In genomic region chr5:128084228-128085167, GRCh38 we compare ENCODE assay signal across 8 cellular contexts. TPM values are rescaled to one million over a fixed set of nuclear protein-coding genes. Genes with fewer than 3 reads are reported as not detected.
DNase-seq lines count a peak whose midpoint lies in the region; ATAC-seq, FAIRE-seq and TF ChIP-seq lines count a peak whose summit lies in the region.

No MANE protein-coding gene starts in this region.

- intact Hi-C loops in cardiac septum (cut with DNase I): loop anchor here (5.0 to 10.0 kb wide), 6 partner anchors 47 to 522 kb away; no protein-coding TSS in a partner anchor

- H3K27me3 ChIP-seq in SJSA1 (replicated peaks) (no peaks in the 10 kb centered on the region), trophoblast cell (ENCODE audit: insufficient read depth, low read length) (no peaks in the 10 kb centered on the region)

- H3K4me1 ChIP-seq in A549 (peaks cover 37% of the 10 kb centered on the region; the same call in 2 of the 3 replicates), SJSA1 (replicated peaks) (peaks cover 46% of the 10 kb centered on the region), trophoblast cell (ENCODE audit: control insufficient read depth in 1 of 2, insufficient read depth in 2 of 2, low read length in 2 of 2) (peaks cover 3 to 4% of the 10 kb centered on the region in 2 experiments), urinary bladder (ENCODE audit: insufficient read depth) (no peaks in the 10 kb centered on the region)

- H3K9me3 Mint-ChIP-seq in activated naive CD4-positive, alpha-beta T cell treated with anti-CD3 and anti-CD28 coated beads, Interleukin-2, amount 50 U/mL, for 72 hours: no peaks in the 10 kb centered on the region

- H4K91ac ChIP-seq in trophoblast cell (ENCODE audit: low read depth, low read length): no peak overlapping the region

- TF ChIP-seq RAD21 in A549 (conservative IDR thresholded peaks at IDR 0.05 in 1 of 2, IDR thresholded peaks at IDR 0.05 in 1 of 2): no peak

- peak overlapping the region; percentile 30 for H2BK120ac ChIP-seq in trophoblast cell (ENCODE audit: insufficient read depth, low read length, poor library complexity)

- peak overlapping the region; percentile 87 for H3K4me2 ChIP-seq in A549
- peak overlapping the region; percentile 91 for H3K4me2 ChIP-seq in trophoblast cell (ENCODE audit: low read length)

- ATAC-seq in A549 (peak; percentile 2 to 22), GM18861 (IDR thresholded peaks at IDR 0.05; ENCODE audit: unreplicated experiment) (peak; percentile 13), HG03135 (IDR thresholded peaks at IDR 0.05; ENCODE audit: unreplicated experiment) (peak; percentile 16)
- peak; percentile 33 to 51 for ATAC-seq in activated naive CD4-positive, alpha-beta T cell treated with anti-CD3 and anti-CD28 coated beads, Interleukin-2, amount 50 U/mL, for 72 hours

- peak overlapping the region; percentile 35 for H3K18ac ChIP-seq in trophoblast cell (ENCODE audit: low read length)

- no peak overlapping the region for H4K12ac ChIP-seq in trophoblast cell (ENCODE audit: low read depth, low read length)

- peak overlapping the region; percentile 88 for H3K4me3 ChIP-seq in A549
- peak overlapping the region; percentile 99 for H3K4me3 ChIP-seq in SJSA1
- H3K4me3 ChIP-seq in trophoblast cell (ENCODE audit: low read depth, low read length): peak overlapping the region; percentile 99
- peak overlapping the region; percentile 93 for H3K4me3 ChIP-seq in urinary bladder (ENCODE audit: low read depth, low read length)

- H4K8ac ChIP-seq in trophoblast cell (ENCODE audit: low read depth, low read length): no peak overlapping the region

- no peak for TF ChIP-seq EP300 in A549 (IDR thresholded peaks at IDR 0.05)

- peak overlapping the region; percentile 74 to 84 for H3K27ac Mint-ChIP-seq in activated naive CD4-positive, alpha-beta T cell treated with anti-CD3 and anti-CD28 coated beads, Interleukin-2, amount 50 U/mL, for 72 hours

- H3K27ac ChIP-seq in A549 (peak overlapping the region; percentile 95 to 99), SJSA1 (no peak overlapping the region; the same call in 1 of the 2 replicates), trophoblast cell (ENCODE audit: low read depth, low read length) (peak overlapping the region; percentile 93), urinary bladder (ENCODE audit: low read depth) (peak overlapping the region; percentile 61)

- WGBS in A549 (ENCODE audit: missing lambda C conversion rate): 3% methylated on average over 48 of the region's 71 CpGs
- WGBS in trophoblast cell (ENCODE audit: extremely low coverage, insufficient coverage, insufficient read length): no CpG with 5 or more reads among the region's 71 CpGs
- WGBS in urinary bladder: 2% methylated on average over 71 of the region's 71 CpGs

- H2BK12ac ChIP-seq in trophoblast cell (ENCODE audit: low read length): no peak overlapping the region

- H3K79me1 ChIP-seq in trophoblast cell (ENCODE audit: low read length): peaks cover 16% of the 10 kb centered on the region

- H3K9me3 ChIP-seq in A549 (no peaks in the 10 kb centered on the region), SJSA1 (replicated peaks) (peaks cover 9% of the 10 kb centered on the region; the same call in 1 of the 2 replicates), trophoblast cell (ENCODE audit: insufficient read depth, low read depth, low read length) (peaks cover 2% of the 10 kb centered on the region)

- peak overlapping the region; percentile 20 for H2AFZ ChIP-seq in trophoblast cell (ENCODE audit: insufficient read depth, low read length, poor library complexity)

- peak overlapping the region; percentile 47 for H3K4ac ChIP-seq in trophoblast cell (ENCODE audit: low read depth, low read length)

- CTCF ChIA-PET in A549 (lab: Yijun Ruan, JAX): interaction anchor here (0.7 to 3.0 kb wide), 17 partner anchors 9 to 584 kb away, joined by 3 to 15 read pairs (median 3); no protein-coding TSS in a partner anchor

- POLR2A ChIA-PET in A549 (lab: Yijun Ruan, JAX): interaction anchor here (0.6 to 2.3 kb wide), 8 partner anchors 125 to 328 kb away, joined by 3 to 11 read pairs (median 4); no protein-coding TSS in a partner anchor

- peaks cover 23 to 29% of the 10 kb centered on the region in 2 donors for H3K36me3 Mint-ChIP-seq in activated naive CD4-positive, alpha-beta T cell treated with anti-CD3 and anti-CD28 coated beads, Interleukin-2, amount 50 U/mL, for 72 hours

- peak overlapping the region; percentile 78 for H3K9ac ChIP-seq in trophoblast cell (ENCODE audit: low read length)

- peaks cover 42% of the 10 kb centered on the region for H3K36me3 ChIP-seq in SJSA1
- H3K36me3 ChIP-seq in trophoblast cell (ENCODE audit: control insufficient read depth in 1 of 2, insufficient read depth in 2 of 2, low read length in 2 of 2): no peaks in the 10 kb centered on the region
- peaks cover 3% of the 10 kb centered on the region for H3K36me3 ChIP-seq in urinary bladder (ENCODE audit: insufficient read depth)

- H2AK5ac ChIP-seq in trophoblast cell (ENCODE audit: low read length): no peak overlapping the region

- peak overlapping the region; percentile 76 for H3K14ac ChIP-seq in trophoblast cell (ENCODE audit: low read length)

- H3K79me2 ChIP-seq in trophoblast cell (ENCODE audit: control insufficient read depth, insufficient read depth, low read length, poor library complexity): peaks cover 18% of the 10 kb centered on the region

- no peak for FAIRE-seq in A549 (lab: Jason Lieb, UNC)

- peak overlapping the region; percentile 81 for H2BK5ac ChIP-seq in trophoblast cell (ENCODE audit: low read depth, low read length, poor library complexity)

- peak in 1 of 2 experiments; percentile 29 for DNase-seq in A549 (ENCODE audit: low read depth in 1 of 2, low spot score in 1 of 2)
- DNase-seq in SJSA1 (ENCODE audit: low read depth in 1 of 2, low spot score in 2 of 2): peak; percentile 53 to 56
- peak; percentile 48 to 67 for DNase-seq in activated naive CD4-positive, alpha-beta T cell treated with anti-CD3 and anti-CD28 coated beads, Interleukin-2, amount 50 U/mL, for 72 hours (ENCODE audit: low spot score in 2 of 2)
- DNase-seq in cardiac septum (ENCODE audit: low spot score): peak; percentile 83
- DNase-seq in trophoblast cell: peak; percentile 29 to 71

- TF ChIP-seq POLR2A in A549 (IDR thresholded peaks at IDR 0.05; ENCODE audit: low read length): no peak

- TF ChIP-seq CTCF in A549 (IDR thresholded peaks at IDR 0.05): no peak

- no peak overlapping the region for H3K23ac ChIP-seq in trophoblast cell (ENCODE audit: low read length)

TF ChIP-seq in A549, 52 proteins besides CTCF, POLR2A, EP300 and RAD21:
- TF ChIP-seq, protein P1, sequence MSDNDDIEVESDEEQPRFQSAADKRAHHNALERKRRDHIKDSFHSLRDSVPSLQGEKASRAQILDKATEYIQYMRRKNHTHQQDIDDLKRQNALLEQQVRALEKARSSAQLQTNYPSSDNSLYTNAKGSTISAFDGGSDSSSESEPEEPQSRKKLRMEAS (IDR thresholded peaks at IDR 0.05): peak; percentile 27; the same call in 1 of the 2 replicates
- TF ChIP-seq HOXB5 (CRISPR knock-in tag; IDR thresholded peaks at IDR 0.05) (0 out of 2 replicates have a peak, but pooled peaks have one; percentile 17), KDM5A (IDR thresholded peaks at IDR 0.05) (no peak), SMC3 (IDR thresholded peaks at IDR 0.05) (no peak), KDM1A (IDR thresholded peaks at IDR 0.05; ENCODE audit: low read depth) (no peak), PBX3 (IDR thresholded peaks at IDR 0.05) (no peak), HEYL (CRISPR knock-in tag; IDR thresholded peaks at IDR 0.05) (no peak), POLR2AphosphoS2 (conservative IDR thresholded peaks at IDR 0.05; ENCODE audit: low read length) (no peak)
- TF ChIP-seq, protein P2, sequence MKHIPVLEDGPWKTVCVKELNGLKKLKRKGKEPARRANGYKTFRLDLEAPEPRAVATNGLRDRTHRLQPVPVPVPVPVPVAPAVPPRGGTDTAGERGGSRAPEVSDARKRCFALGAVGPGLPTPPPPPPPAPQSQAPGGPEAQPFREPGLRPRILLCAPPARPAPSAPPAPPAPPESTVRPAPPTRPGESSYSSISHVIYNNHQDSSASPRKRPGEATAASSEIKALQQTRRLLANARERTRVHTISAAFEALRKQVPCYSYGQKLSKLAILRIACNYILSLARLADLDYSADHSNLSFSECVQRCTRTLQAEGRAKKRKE (CRISPR knock-in tag; IDR thresholded peaks at IDR 0.05; ENCODE audit: low read depth): no peak
TF ChIP-seq in A549: peak in this region for 2.

RNA-seq across cellular contexts. Expression of gene SLC12A2, which starts 0.9 kb away (rescaled TPM):
- polyA plus RNA-seq in A549 (2011; rRNA removed) (90.9 and 99.9 TPM in 2 replicates), A549 (2017; fragmentation: RNase III; extraction: RNeasy Plus Mini Kit Qiagen cat#74134 plus additional on column Dnase treatment) (15.0 to 19.6 TPM (median 17.1 TPM) in 3 replicates), urinary bladder (7.9 TPM)
- polyA plus RNA-seq in A549 (2012; cell fraction: cytosol; rRNA removed): 7.4 and 9.0 TPM in 2 replicates
- polyA plus RNA-seq in A549 (2012; cell fraction: nucleus; rRNA removed): 9.0 and 11.1 TPM in 2 replicates
- 130 and 147 TPM in 2 replicates for polyA minus RNA-seq in A549 (2011; rRNA and poly(A)+ RNA removed)
- 79.5 and 91.4 TPM in 2 replicates for total RNA-seq in SJSA1 (2014; rRNA removed; shearing (Covaris generic))
- 10 to 100 TPM; 10.5 to 14.0 TPM for total RNA-seq in activated naive CD4-positive, alpha-beta T cell treated with anti-CD3 and anti-CD28 coated beads, Interleukin-2, amount 50 U/mL, for 72 hours
- total RNA-seq in cardiac septum (21.6 TPM), urinary bladder (63.9 TPM)
- polyA plus RNA-seq in trophoblast cell (2013): 20.8 and 21.9 TPM in 2 replicates
